Comparison of ENCODE assay signal across 8 cellular contexts in genomic region chr10:75400163-75400768, GRCh38. TPM values are rescaled to one million over a fixed set of nuclear protein-coding genes. Genes with fewer than 3 reads are reported as not detected.
DNase-seq lines count a peak whose midpoint lies in the region; ATAC-seq, FAIRE-seq and TF ChIP-seq lines count a peak whose summit lies in the region.

No MANE protein-coding gene starts in this region.

- H3K36me3 ChIP-seq in A673 (ENCODE audit: insufficient read depth, low read length, poor library complexity, severe bottlenecking): no peaks in the 10 kb centered on the region
- H3K36me3 ChIP-seq in iPS-20b (ENCODE audit: insufficient read depth, low read depth, low read length): no peaks in the 10 kb centered on the region

- peaks cover 2% of the 10 kb centered on the region for H3K36me3 Mint-ChIP-seq in activated naive CD8-positive, alpha-beta T cell treated with anti-CD3 and anti-CD28 coated beads, Interleukin-2, amount 10 ng/mL, durations not matched to agents 7 days and 5 days

- intact Hi-C loops in A673 (cut with micrococcal nuclease; ENCODE audit: unreplicated experiment): loop anchor here (1.0 to 10.0 kb wide), 5 partner anchors 515 to 1712 kb away; no protein-coding TSS in a partner anchor

- no peak overlapping the region for H3K27ac ChIP-seq in A673 (ENCODE audit: low read depth, low read length, poor library complexity, severe bottlenecking)
- no peak overlapping the region for H3K27ac ChIP-seq in iPS-20b (ENCODE audit: low read length)

- no peak for DNase-seq in A673 (ENCODE audit: low spot score)
- peak; percentile 31 for DNase-seq in GM12891 (ENCODE audit: insufficient read length, low spot score)
- no peak for DNase-seq in activated naive CD8-positive, alpha-beta T cell treated with anti-CD3 and anti-CD28 coated beads, Interleukin-2, amount 10 ng/mL, durations not matched to agents 7 days and 5 days
- no peak for DNase-seq in stimulated activated naive CD8-positive, alpha-beta T cell treated with anti-CD3 and anti-CD28 coated beads, Interleukin-15, amount 100 ng/mL, for 72 hours
- no peak for DNase-seq in D341Med (ENCODE audit: low spot score)

- BruUV-seq in A673 (replicated peaks; lab: Mats Ljungman, UMichigan): no TSS peak

- H3K27ac Mint-ChIP-seq in activated naive CD8-positive, alpha-beta T cell treated with anti-CD3 and anti-CD28 coated beads, Interleukin-2, amount 10 ng/mL, durations not matched to agents 7 days and 5 days: no peak overlapping the region
- H3K27ac Mint-ChIP-seq in stimulated activated naive CD8-positive, alpha-beta T cell treated with anti-CD3 and anti-CD28 coated beads, Interleukin-15, amount 100 ng/mL, for 72 hours: no peak overlapping the region

- peaks cover 15% of the 10 kb centered on the region for H3K4me1 Mint-ChIP-seq in activated naive CD8-positive, alpha-beta T cell treated with anti-CD3 and anti-CD28 coated beads, Interleukin-2, amount 10 ng/mL, durations not matched to agents 7 days and 5 days
- H3K4me1 Mint-ChIP-seq in stimulated activated naive CD8-positive, alpha-beta T cell treated with anti-CD3 and anti-CD28 coated beads, Interleukin-15, amount 100 ng/mL, for 72 hours: peaks cover 37% of the 10 kb centered on the region

- H3K4me3 ChIP-seq in A673 (ENCODE audit: low read depth, low read length, poor library complexity, severe bottlenecking) (peak overlapping the region; percentile 57), iPS-20b (ENCODE audit: low read length) (peak overlapping the region; percentile 63)

- TF ChIP-seq CTCF in A673 (conservative IDR thresholded peaks at IDR 0.05; ENCODE audit: low read depth, low read length): no peak

- peaks cover 32% of the 10 kb centered on the region for H3K4me1 ChIP-seq in A673 (ENCODE audit: insufficient read depth, low read length, poor library complexity, severe bottlenecking)
- peaks cover 7% of the 10 kb centered on the region; the same call in 1 of the 2 replicates for H3K4me1 ChIP-seq in iPS-20b (ENCODE audit: insufficient read depth, low read length)

- H3K4me3 Mint-ChIP-seq in activated naive CD8-positive, alpha-beta T cell treated with anti-CD3 and anti-CD28 coated beads, Interleukin-2, amount 10 ng/mL, durations not matched to agents 7 days and 5 days: peak overlapping the region; percentile 83
- H3K4me3 Mint-ChIP-seq in stimulated activated naive CD8-positive, alpha-beta T cell treated with anti-CD3 and anti-CD28 coated beads, Interleukin-15, amount 100 ng/mL, for 72 hours: peak overlapping the region; percentile 82 to 89

- POLR2A ChIA-PET in A673 (lab: Charles Lee; ENCODE audit: low non-redundant PET): no interaction called here
- POLR2A ChIA-PET in activated naive CD8-positive, alpha-beta T cell treated with anti-CD3 and anti-CD28 coated beads, Interleukin-2, amount 10 ng/mL, durations not matched to agents 7 days and 5 days (lab: Charles Lee): no interaction called here

- CTCF ChIA-PET in A673 (lab: Charles Lee): interaction anchor here (1.0 kb wide), 1 partner anchor 904 kb away, joined by 4 read pairs; no protein-coding TSS in a partner anchor

- peaks cover 59% of the 10 kb centered on the region for H3K27me3 Mint-ChIP-seq in activated naive CD8-positive, alpha-beta T cell treated with anti-CD3 and anti-CD28 coated beads, Interleukin-2, amount 10 ng/mL, durations not matched to agents 7 days and 5 days
- peaks cover 87% of the 10 kb centered on the region for H3K27me3 Mint-ChIP-seq in stimulated activated naive CD8-positive, alpha-beta T cell treated with anti-CD3 and anti-CD28 coated beads, Interleukin-15, amount 100 ng/mL, for 72 hours

- ATAC-seq in activated naive CD8-positive, alpha-beta T cell treated with anti-CD3 and anti-CD28 coated beads, Interleukin-2, amount 10 ng/mL, durations not matched to agents 7 days and 5 days (ENCODE audit: low read depth): no peak
- ATAC-seq in stimulated activated naive CD8-positive, alpha-beta T cell treated with anti-CD3 and anti-CD28 coated beads, Interleukin-15, amount 100 ng/mL, for 72 hours: no peak
- ATAC-seq in HG03520 (IDR thresholded peaks at IDR 0.05; ENCODE audit: unreplicated experiment) (no peak), GM19324 (IDR thresholded peaks at IDR 0.05; ENCODE audit: low FRiP score, unreplicated experiment) (no peak)

- no peaks in the 10 kb centered on the region for H3K9me3 Mint-ChIP-seq in activated naive CD8-positive, alpha-beta T cell treated with anti-CD3 and anti-CD28 coated beads, Interleukin-2, amount 10 ng/mL, durations not matched to agents 7 days and 5 days
- no peaks in the 10 kb centered on the region for H3K9me3 Mint-ChIP-seq in stimulated activated naive CD8-positive, alpha-beta T cell treated with anti-CD3 and anti-CD28 coated beads, Interleukin-15, amount 100 ng/mL, for 72 hours

- H3K9me3 ChIP-seq in A673 (ENCODE audit: low read depth, low read length, poor library complexity, severe bottlenecking): no peaks in the 10 kb centered on the region
- H3K9me3 ChIP-seq in iPS-20b (ENCODE audit: insufficient read depth, low read depth, low read length): no peaks in the 10 kb centered on the region; the same call in 1 of the 2 replicates

- no peak for TF ChIP-seq POLR2A in GM12891 (IDR thresholded peaks at IDR 0.05; ENCODE audit: low read depth, low read length)

- peaks cover 99% of the 10 kb centered on the region for H3K27me3 ChIP-seq in A673 (replicated peaks; ENCODE audit: insufficient read depth, low read depth, low read length, poor library complexity)
- H3K27me3 ChIP-seq in iPS-20b (ENCODE audit: insufficient read depth, low read length): peaks cover 100% of the 10 kb centered on the region

- no peak for FAIRE-seq in GM12891 (lab: Jason Lieb, UNC)

- H3K9ac ChIP-seq in iPS-20b (ENCODE audit: low read depth, low read length): peak overlapping the region; percentile 41; the same call in 1 of the 2 replicates

TF ChIP-seq in GM12891, 5 proteins besides CTCF, POLR2A, EP300 and RAD21:
- no peak for TF ChIP-seq POLR2AphosphoS5 (IDR thresholded peaks at IDR 0.05; ENCODE audit: low read depth, low read length)
- TF ChIP-seq TAF1 (IDR thresholded peaks at IDR 0.05; ENCODE audit: low read depth, low read length): no peak
- TF ChIP-seq POU2F2 (IDR thresholded peaks at IDR 0.05; ENCODE audit: low read depth, low read length): no peak
- no peak for TF ChIP-seq SPI1 (IDR thresholded peaks at IDR 0.05; ENCODE audit: low read depth, low read length)
- TF ChIP-seq PAX5 (IDR thresholded peaks at IDR 0.05; ENCODE audit: insufficient read depth, low read length, severe bottlenecking): no peak

RNA-seq across cellular contexts. Expression of gene ZNF503, which starts 1.3 kb away (rescaled TPM):
- 1.2 TPM in 2 replicates for total RNA-seq in A673 (2021)
- 0.05 TPM for polyA plus RNA-seq in GM12891 (2012; ENCODE audit: low read depth, missing spikeins)
- under 1 TPM; 0.23 to 0.42 TPM for total RNA-seq in activated naive CD8-positive, alpha-beta T cell treated with anti-CD3 and anti-CD28 coated beads, Interleukin-2, amount 10 ng/mL, durations not matched to agents 7 days and 5 days

RNA-seq across cellular contexts. Expression of gene LRMDA, which starts 31.2 kb away (rescaled TPM):
- not detected in 2 replicates for total RNA-seq in A673 (2021)
- polyA plus RNA-seq in GM12891 (2012; ENCODE audit: low read depth, missing spikeins): not detected
- total RNA-seq in activated naive CD8-positive, alpha-beta T cell treated with anti-CD3 and anti-CD28 coated beads, Interleukin-2, amount 10 ng/mL, durations not matched to agents 7 days and 5 days: not detected
